9 cellular contexts compared by ENCODE assay signal in the genomic region with DNA sequence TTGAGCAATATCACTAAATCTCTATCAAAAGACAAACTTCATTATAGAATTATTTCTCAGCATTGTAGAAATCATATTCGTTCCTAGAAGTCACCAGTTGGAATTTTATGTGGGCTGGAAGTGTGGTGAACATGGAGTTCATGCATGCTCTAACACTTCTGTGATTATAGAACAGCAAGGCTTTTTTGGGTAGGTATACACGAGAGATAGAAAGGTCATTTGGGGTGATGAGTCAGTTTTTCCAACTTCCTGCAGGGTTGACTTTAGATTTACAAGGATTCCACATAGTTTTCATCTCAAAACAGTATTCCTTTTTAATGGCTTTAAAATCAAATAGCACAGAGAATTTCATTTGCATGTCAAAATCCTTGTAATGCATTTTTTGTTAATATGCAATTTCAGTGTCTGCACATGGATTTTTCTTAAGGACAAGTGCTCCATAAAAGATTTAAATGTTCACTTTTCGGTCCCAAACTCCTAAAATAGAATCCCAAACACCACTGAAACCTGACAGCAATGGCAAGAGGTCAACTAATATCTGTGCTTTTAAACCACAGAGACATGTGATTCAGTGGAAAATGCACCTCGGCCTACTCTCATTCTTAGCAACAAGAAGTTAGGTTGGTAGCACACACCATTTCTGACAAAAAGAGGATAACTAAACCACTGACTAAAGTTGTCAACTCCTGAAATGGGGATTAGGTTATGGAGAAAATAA.
DNase-seq lines count a peak whose midpoint lies in the region; ATAC-seq, FAIRE-seq and TF ChIP-seq lines count a peak whose summit lies in the region.
"Had no signal": no experiment of that assay in that cellular context is flagged by ENCODE, and none has a peak within 500 bp of the region (broad histone marks: within the 10 kb centered on the region; RNA-seq: fewer than 3 reads in every experiment).

No MANE protein-coding gene starts in this region.

- H3K36me3 ChIP-seq in heart right ventricle (no peaks in the 10 kb centered on the region), kidney (ENCODE audit: control insufficient read depth in 1 of 2, insufficient read depth in 2 of 2, low read length in 2 of 2) (no peaks in the 10 kb centered on the region)

- FAIRE-seq in urothelium cell line (lab: Jason Lieb, UNC) = no peak
- FAIRE-seq in kidney (lab: Jason Lieb, UNC) = no peak

- intact Hi-C loops in heart right ventricle (cut with DNase I) (no loop called here), right cardiac atrium (cut with DNase I) (no loop called here), kidney (cut with DNase I) (no loop called here)

- H3K27ac ChIP-seq in heart right ventricle = peak overlapping the region in 7 of 10 donors; percentile 12 to 59 (median 35)
- no peak overlapping the region for H3K27ac ChIP-seq in right cardiac atrium (ENCODE audit: low read length)
- H3K27ac ChIP-seq in substantia nigra (ENCODE audit: low read depth, low read length, poor library complexity, severe bottlenecking) = no peak overlapping the region
- H3K27ac ChIP-seq in kidney (ENCODE audit: low read depth in 2 of 2, low read length in 2 of 2) = no peak overlapping the region

- 54 to 59% methylated on average over 4 of the region's 4 CpGs for WGBS in heart right ventricle, 2 donors
- WGBS in right cardiac atrium = 46% methylated on average over 4 of the region's 4 CpGs

- H3K4me1 ChIP-seq in heart right ventricle (peaks cover 0 to 22% (median 4%) of the 10 kb centered on the region in 9 donors), right cardiac atrium (ENCODE audit: control insufficient read depth, insufficient read depth, low read length) (no peaks in the 10 kb centered on the region), kidney (ENCODE audit: control insufficient read depth in 1 of 2, insufficient read depth in 1 of 2, low read depth in 1 of 2, low read length in 2 of 2) (no peaks in the 10 kb centered on the region)

- no peak for DNase-seq in heart right ventricle
- no peak for DNase-seq in right cardiac atrium
- peak; percentile 32 to 66 for DNase-seq in dermis microvascular lymphatic vessel endothelial cell (ENCODE audit: low read depth in 2 of 2)
- DNase-seq in urothelium cell line (ENCODE audit: low spot score) = peak; percentile 20
- DNase-seq in stimulated activated CD4-positive, alpha-beta T cell treated with anti-CD3 and anti-CD28 coated beads, Interleukin-4, amount 100 ng/mL, for 4 hours = no peak
- no peak for DNase-seq in substantia nigra (lab: John Stamatoyannopoulos, UW)
- no peak for DNase-seq in kidney
- DNase-seq: NCI-H1417 had no signal

- H3K4me3 ChIP-seq in heart right ventricle = no peak overlapping the region
- no peak overlapping the region for H3K4me3 ChIP-seq in right cardiac atrium (ENCODE audit: low read length)
- H3K4me3 ChIP-seq in kidney (ENCODE audit: low read length in 2 of 2) = no peak overlapping the region

- no peak for TF ChIP-seq CTCF in heart right ventricle (IDR thresholded peaks at IDR 0.05)
- no peak for TF ChIP-seq CTCF in kidney (IDR thresholded peaks at IDR 0.05; ENCODE audit: borderline replicate concordance, extremely low read depth, insufficient read depth)

- H3K9me3 ChIP-seq in heart right ventricle (peaks cover 0 to 8% (median 0%) of the 10 kb centered on the region in 11 donors), right cardiac atrium (ENCODE audit: control insufficient read depth, low read length) (no peaks in the 10 kb centered on the region), kidney (ENCODE audit: control insufficient read depth in 1 of 2, low read length in 2 of 2) (no peaks in the 10 kb centered on the region)

- no peaks in the 10 kb centered on the region for H3K27me3 ChIP-seq in heart right ventricle
- H3K27me3 ChIP-seq in right cardiac atrium (ENCODE audit: control insufficient read depth, insufficient read depth) = no peaks in the 10 kb centered on the region

- no peak overlapping the region for H3K9ac ChIP-seq in kidney (ENCODE audit: low read length in 2 of 2)

- ATAC-seq in heart right ventricle = peak in 4 of 8 donors; percentile 10 to 55 (median 26)
- no peak for ATAC-seq in right cardiac atrium
- peak; percentile 56 for ATAC-seq in HG03521 (IDR thresholded peaks at IDR 0.05; ENCODE audit: unreplicated experiment)

Comparison
In these comparisons a context has a peak if more than half of its experiments do, and no peak if none do; other contexts are left out.
1. H3K27ac ChIP-seq: peak in heart right ventricle (7 of 10); none in right cardiac atrium (single experiment), substantia nigra (single experiment) and kidney (0 of 2).
2. DNase-seq: peak in dermis microvascular lymphatic vessel endothelial cell (2 of 2) and urothelium cell line (single experiment); none in heart right ventricle (0 of 2), right cardiac atrium (0 of 3), stimulated activated CD4-positive, alpha-beta T cell treated with anti-CD3 and anti-CD28 coated beads, Interleukin-4, amount 100 ng/mL, for 4 hours (0 of 2), substantia nigra (0 of 49) and kidney (single experiment).